Comparison of ENCODE assay signal across 25 cellular contexts in genomic region chr6:15380354-15380753, GRCh38.
"Had no signal": no experiment of that assay in that cellular context is flagged by ENCODE, and none has a peak within 500 bp of the region (broad histone marks: within the 10 kb centered on the region; RNA-seq: fewer than 3 reads in every experiment).

No MANE protein-coding gene starts in this region.

- H3K9ac ChIP-seq: neural progenitor cell had no signal

- H3K27me3 ChIP-seq: adrenal gland, ascending aorta, gastroesophageal sphincter, heart right ventricle, neural progenitor cell, stomach, suprapubic skin, transverse colon, uterus had no signal

- H3K4me3 ChIP-seq: adrenal gland, ascending aorta, gastroesophageal sphincter, heart right ventricle, mucosa of descending colon, neural progenitor cell, stomach, suprapubic skin, transverse colon, uterus had no signal

- H3K27ac Mint-ChIP-seq: activated T-helper 1 cell treated with anti-CD3 and anti-CD28 coated beads, Interleukin-12 subunit alpha, Interleukin-12 subunit beta, Interleukin-2, Interleukin-4 antibody, amounts not matched to agents 30 ng/mL and 10 ng/mL and 1 ng/mL, durations not matched to agents 14 hours and 24 hours and 36 hours; neural progenitor cell; stimulated activated memory B cell treated with anti-CD40 and anti-IgM and Interleukin-4, amounts not matched to agents 10 μg/mL and 1 μg/mL and 100 μg/mL, for 72 hours had no signal

- H3K4me3 Mint-ChIP-seq: activated T-helper 1 cell treated with anti-CD3 and anti-CD28 coated beads, Interleukin-12 subunit alpha, Interleukin-12 subunit beta, Interleukin-2, Interleukin-4 antibody, amounts not matched to agents 30 ng/mL and 10 ng/mL and 1 ng/mL, durations not matched to agents 14 hours and 24 hours and 36 hours; neural progenitor cell; stimulated activated memory B cell treated with anti-CD40 and anti-IgM and Interleukin-4, amounts not matched to agents 10 μg/mL and 1 μg/mL and 100 μg/mL, for 72 hours had no signal

- H3K27ac ChIP-seq: adrenal gland, ascending aorta, epithelial cell of prostate, gastroesophageal sphincter, heart right ventricle, neural progenitor cell, stomach, suprapubic skin, transverse colon, uterus, VCaP had no signal

- H3K9me3 ChIP-seq: adrenal gland, ascending aorta, gastroesophageal sphincter, heart right ventricle, mucosa of descending colon, stomach, suprapubic skin, transverse colon, uterus had no signal

- H3K4me1 ChIP-seq: ascending aorta, uterus had no signal

- H3K27me3 Mint-ChIP-seq: stimulated activated memory B cell treated with anti-CD40 and anti-IgM and Interleukin-4, amounts not matched to agents 10 μg/mL and 1 μg/mL and 100 μg/mL, for 72 hours had no signal

- H2AFZ ChIP-seq: neural progenitor cell had no signal

- H3K4me2 ChIP-seq: neural progenitor cell had no signal

- H3K36me3 ChIP-seq: adrenal gland, ascending aorta, gastroesophageal sphincter, neural progenitor cell, stomach, suprapubic skin, transverse colon, uterus had no signal

- ATAC-seq: gastroesophageal sphincter; left cardiac atrium; mucosa of descending colon; sciatic nerve; stimulated activated memory B cell treated with anti-CD40 and anti-IgM and Interleukin-4, amounts not matched to agents 10 μg/mL and 1 μg/mL and 100 μg/mL, for 72 hours had no signal

- DNase-seq: activated CD4-positive, CD25-positive, alpha-beta regulatory T cell treated with anti-CD3 and anti-CD28 coated beads, Interleukin-2, amount 50 U/mL, for 72 hours; activated gamma-delta T cell; activated naive CD4-positive, alpha-beta T cell treated with anti-CD3 and anti-CD28 coated beads, Interleukin-2, amount 50 U/mL, for 16 hours; adrenal gland; central memory CD4-positive, alpha-beta T cell; heart right ventricle; islet precursor cell; left cardiac atrium; mesenchymal stem cell; mucosa of descending colon; small intestine; stimulated activated CD4-positive, alpha-beta T cell treated with anti-CD3 and anti-CD28 coated beads, Interleukin-2, amount 100 ng/mL, for 24 hours; stomach; SW 1271; transverse colon; uterus had no signal

- H3K9me3 Mint-ChIP-seq: activated T-helper 1 cell treated with anti-CD3 and anti-CD28 coated beads, Interleukin-12 subunit alpha, Interleukin-12 subunit beta, Interleukin-2, Interleukin-4 antibody, amounts not matched to agents 30 ng/mL and 10 ng/mL and 1 ng/mL, durations not matched to agents 14 hours and 24 hours and 36 hours; stimulated activated memory B cell treated with anti-CD40 and anti-IgM and Interleukin-4, amounts not matched to agents 10 μg/mL and 1 μg/mL and 100 μg/mL, for 72 hours had no signal
